8 cellular contexts compared by ENCODE assay signal in the genomic region with DNA sequence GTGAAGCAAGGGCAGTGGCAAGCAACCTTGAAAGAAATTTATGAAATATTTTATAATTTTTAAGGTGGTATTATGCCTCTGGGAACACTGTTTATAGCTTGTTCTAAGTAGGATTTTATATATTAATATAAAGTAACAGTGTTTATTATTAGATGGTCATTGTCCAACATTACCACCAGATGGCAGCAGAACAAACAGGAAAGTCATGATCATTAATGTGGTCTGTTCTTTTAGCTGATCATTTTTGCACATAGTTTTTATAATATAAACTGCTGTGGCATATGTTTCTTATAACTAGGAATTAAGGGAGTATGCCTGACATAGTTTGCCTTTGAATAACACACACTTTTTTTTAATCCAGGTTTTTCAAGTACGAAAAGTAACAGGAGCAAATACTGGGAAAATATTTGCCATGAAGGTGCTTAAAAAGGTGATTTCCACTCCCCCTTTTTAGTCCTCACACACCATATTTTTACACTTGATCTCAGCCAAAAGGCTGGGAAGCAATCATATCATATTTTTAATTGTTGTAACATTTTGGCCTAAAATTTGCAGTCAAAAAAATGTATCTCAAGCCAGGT. TPM values are rescaled to one million over a fixed set of nuclear protein-coding genes. Genes with fewer than 3 reads are reported as not detected.
DNase-seq lines count a peak whose midpoint lies in the region; ATAC-seq and TF ChIP-seq lines count a peak whose summit lies in the region.

No MANE protein-coding gene starts in this region.

- DNase-seq in Ammon's horn (ENCODE audit: low spot score) (peak; percentile 55), GM13977 (ENCODE audit: low spot score) (peak; percentile 74), NCI-H446 (lab: John Stamatoyannopoulos, UW) (peak; percentile 1 to 52), left colon (no peak), putamen (ENCODE audit: low spot score) (no peak), NCI-H1048 (lab: John Stamatoyannopoulos, UW) (no peak)

- in situ Hi-C loops in GM13977 (cut with MboI; ENCODE audit: low pct_unique_long_range_greater_than_20kb, low sequenced_read_pairs, unreplicated experiment) = no loop called here

- H3K4me1 Mint-ChIP-seq in brain = no peaks in the 10 kb centered on the region

- peaks cover 3% of the 10 kb centered on the region for H3K27me3 Mint-ChIP-seq in brain

- ATAC-seq in left colon (peak; percentile 52), HG03280 (IDR thresholded peaks at IDR 0.05; ENCODE audit: unreplicated experiment) (no peak)

- intact Hi-C loops in left colon (cut with DNase I, micrococcal nuclease) = loop anchor here in 1 of 2 donors (5.0 kb wide), 1 partner anchor 123 kb away; no protein-coding TSS in a partner anchor

- H3K36me3 Mint-ChIP-seq in brain = peaks cover 48% of the 10 kb centered on the region

- no peak overlapping the region for H3K4me3 Mint-ChIP-seq in brain

- TF ChIP-seq CTCF in GM13977 (IDR thresholded peaks at IDR 0.05; ENCODE audit: extremely low read depth, insufficient read depth, missing control alignments) = peak; percentile 46
- TF ChIP-seq CTCF in brain (conservative IDR thresholded peaks at IDR 0.05) = peak; percentile 66 to 68

- H3K27ac Mint-ChIP-seq in brain = no peak overlapping the region

- H3K9me3 Mint-ChIP-seq in brain = no peaks in the 10 kb centered on the region

RNA-seq across cellular contexts. Expression of a gene that starts 21.4 kb away (rescaled TPM):
- 3.3 TPM for polyA plus RNA-seq in brain (ENCODE audit: insufficient read depth, low read depth, low replicate concordance)
- total RNA-seq in left colon = 10 to 100 TPM; 27.0 to 29.3 TPM

RNA-seq across cellular contexts. Expression of a gene that starts 21.6 kb away (rescaled TPM):
- polyA plus RNA-seq in brain (ENCODE audit: insufficient read depth, low read depth, low replicate concordance) = 5.7 TPM
- total RNA-seq in left colon = 1 to 10 TPM; 6.0 to 6.1 TPM

RNA-seq across cellular contexts. Expression of a gene that starts 50.2 kb away (rescaled TPM):
- polyA plus RNA-seq in brain (ENCODE audit: insufficient read depth, low read depth, low replicate concordance) = 3.0 TPM
- 10 to 100 TPM; 23.9 to 25.7 TPM for total RNA-seq in left colon

Comparison
In these comparisons a context has a peak if more than half of its experiments do, and no peak if none do; other contexts are left out.
1. DNase-seq: peak in Ammon's horn (single experiment), GM13977 (single experiment) and NCI-H446 (2 of 2); none in left colon (0 of 2), putamen (single experiment) and NCI-H1048 (single experiment).